8 cellular contexts compared by ENCODE assay signal in genomic region chr17:57085448-57086068, GRCh38. TPM values are rescaled to one million over a fixed set of nuclear protein-coding genes. Genes with fewer than 3 reads are reported as not detected.
A peak's percentile ranks its signal among the peaks of the same experiment; 100 is the strongest.
DNase-seq lines count a peak whose midpoint lies in the region; ATAC-seq lines count a peak whose summit lies in the region.

No MANE protein-coding gene starts in this region.

- CTCF ChIA-PET in naive thymus-derived CD4-positive, alpha-beta T cell (lab: Charles Lee) = interaction anchor here (0.6 to 1.0 kb wide), 2 partner anchors 17 to 35 kb away, joined by 3 to 7 read pairs; no protein-coding TSS in a partner anchor

- DNase-seq in Ammon's horn (ENCODE audit: low spot score) = peak; percentile 67
- peak; percentile 37 for DNase-seq in NCI-H774 (lab: John Stamatoyannopoulos, UW)
- peak; percentile 71 for DNase-seq in activated T-cell treated with anti-CD3 and anti-CD28 coated beads, Interleukin-2, amount 50 U/mL, for 1 hour
- peak in 7 of 9 donors; percentile 57 to 70 (median 62) for DNase-seq in naive thymus-derived CD4-positive, alpha-beta T cell
- DNase-seq in stimulated activated naive CD8-positive, alpha-beta T cell treated with anti-CD3 and anti-CD28 coated beads, Interleukin-15, Interleukin-2, amounts not matched to agents 100 U/mL and 50 U/mL, for 24 hours = peak; percentile 59

- peak overlapping the region; percentile 82 for H3K27ac ChIP-seq in naive thymus-derived CD4-positive, alpha-beta T cell (ENCODE audit: low read depth, low read length)

- H3K27me3 ChIP-seq in naive thymus-derived CD4-positive, alpha-beta T cell (ENCODE audit: control insufficient read depth in 2 of 2, insufficient read depth in 2 of 2, low read length in 2 of 2) = no peaks in the 10 kb centered on the region

- ATAC-seq in GM18520 (IDR thresholded peaks at IDR 0.05; ENCODE audit: unreplicated experiment) (peak; percentile 9), HG03097 (IDR thresholded peaks at IDR 0.05; ENCODE audit: low FRiP score, unreplicated experiment) (peak; percentile 20), esophagus mucosa (peak; percentile 42)
- ATAC-seq in naive thymus-derived CD4-positive, alpha-beta T cell = peak; percentile 63
- peak; percentile 16 for ATAC-seq in stimulated activated naive CD8-positive, alpha-beta T cell treated with anti-CD3 and anti-CD28 coated beads, Interleukin-15, Interleukin-2, amounts not matched to agents 100 U/mL and 50 U/mL, for 24 hours

- peaks cover 0 to 2% (median 0%) of the 10 kb centered on the region in 5 donors for H3K36me3 Mint-ChIP-seq in naive thymus-derived CD4-positive, alpha-beta T cell

- intact Hi-C loops in naive thymus-derived CD4-positive, alpha-beta T cell (cut with micrococcal nuclease) = loop anchor here (1.0 to 10.0 kb wide), 19 partner anchors 29 to 1663 kb away; partner anchors contain the start of genes COIL (in 2 of the 2), MRPS23 (in 2 of the 2), SCPEP1 (in 2 of the 2) and SRSF1 (in 2 of the 2)

- peak overlapping the region in 6 of 9 donors; percentile 45 to 91 (median 79) for H3K27ac Mint-ChIP-seq in naive thymus-derived CD4-positive, alpha-beta T cell

- POLR2A ChIA-PET in naive thymus-derived CD4-positive, alpha-beta T cell (lab: Charles Lee) = interaction anchor here (0.6 to 1.4 kb wide), 4 partner anchors 10 to 1257 kb away, joined by 3 to 6 read pairs (median 4); partner anchors contain the start of gene MRPS23

- peaks cover 0 to 7% (median 0%) of the 10 kb centered on the region in 5 donors for H3K27me3 Mint-ChIP-seq in naive thymus-derived CD4-positive, alpha-beta T cell

- peaks cover 9 to 12% of the 10 kb centered on the region in 2 donors for H3K4me1 ChIP-seq in naive thymus-derived CD4-positive, alpha-beta T cell (ENCODE audit: control insufficient read depth in 2 of 2, insufficient read depth in 2 of 2, low read length in 2 of 2)

- peaks cover 27 to 49% (median 34%) of the 10 kb centered on the region in 7 donors for H3K4me1 Mint-ChIP-seq in naive thymus-derived CD4-positive, alpha-beta T cell

- peak overlapping the region; percentile 83 to 95 (median 90) for H3K4me3 Mint-ChIP-seq in naive thymus-derived CD4-positive, alpha-beta T cell

- H3K9me3 ChIP-seq in naive thymus-derived CD4-positive, alpha-beta T cell (ENCODE audit: control insufficient read depth in 2 of 3, low read length in 3 of 3) = no peaks in the 10 kb centered on the region

- peaks cover 0 to 1% (median 0%) of the 10 kb centered on the region in 11 donors for H3K9me3 Mint-ChIP-seq in naive thymus-derived CD4-positive, alpha-beta T cell

- H3K4me3 ChIP-seq in naive thymus-derived CD4-positive, alpha-beta T cell (ENCODE audit: low read length) = peak overlapping the region; percentile 83

- H3K36me3 ChIP-seq in naive thymus-derived CD4-positive, alpha-beta T cell (ENCODE audit: control insufficient read depth in 2 of 3, insufficient read depth in 3 of 3, low read length in 3 of 3) = peaks cover 0 to 8% (median 0%) of the 10 kb centered on the region in 3 experiments

RNA-seq across cellular contexts. Expression of gene AKAP1, which starts 0.5 kb away (rescaled TPM):
- total RNA-seq in esophagus mucosa = 29.9 TPM
- total RNA-seq in naive thymus-derived CD4-positive, alpha-beta T cell = 10 to 100 TPM; 22.2 to 35.8 (median 34.3) TPM
- 10 to 100 TPM; 13.2 to 26.6 TPM for polyA plus RNA-seq in naive thymus-derived CD4-positive, alpha-beta T cell

Comparison
In these comparisons a context has a peak if more than half of its experiments do, and no peak if none do; other contexts are left out.
1. Peak in every context shown above with its lines: DNase-seq, ATAC-seq, H3K4me3 ChIP-seq and H3K27ac ChIP-seq.
2. ATAC-seq: peak in every context shown above with its lines; median percentile 63 in naive thymus-derived CD4-positive, alpha-beta T cell; 42 in esophagus mucosa; 20 in HG03097; 16 in stimulated activated naive CD8-positive, alpha-beta T cell treated with anti-CD3 and anti-CD28 coated beads, Interleukin-15, Interleukin-2, amounts not matched to agents 100 U/mL and 50 U/mL, for 24 hours; 9 in GM18520.